Comparison of ENCODE assay signal across 35 cellular contexts in the genomic region with DNA sequence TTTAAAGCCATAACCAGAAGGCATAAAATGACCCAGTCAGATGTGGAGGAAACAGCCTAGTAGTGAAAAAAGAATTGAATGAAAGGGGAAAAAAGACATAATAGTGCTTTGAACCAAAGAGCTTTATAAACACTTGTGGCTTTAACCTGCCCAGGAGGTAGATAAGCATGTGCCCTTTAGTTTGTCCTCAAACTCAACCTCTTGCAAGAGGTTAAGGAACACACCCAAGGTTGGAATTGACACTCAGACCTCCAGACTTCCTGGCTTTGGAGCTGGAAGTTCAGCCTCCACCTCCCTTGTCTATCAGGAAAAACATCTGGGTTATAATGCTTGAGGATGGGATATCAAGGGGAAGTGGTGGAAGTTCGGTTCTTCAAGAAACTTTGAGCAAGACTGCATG. TPM values are rescaled to one million over a fixed set of nuclear protein-coding genes. Genes with fewer than 3 reads are reported as not detected.
"Had no signal": no experiment of that assay in that cellular context is flagged by ENCODE, and none has a peak within 500 bp of the region (broad histone marks: within the 10 kb centered on the region; RNA-seq: fewer than 3 reads in every experiment).

No MANE protein-coding gene starts in this region.

- H3K27ac Mint-ChIP-seq: activated CD4-positive, alpha-beta memory T cell treated with anti-CD3 and anti-CD28 coated beads for 36 hours; activated CD4-positive, alpha-beta T cell treated with anti-CD3 and anti-CD28 coated beads for 36 hours; activated naive CD4-positive, alpha-beta T cell treated with anti-CD3 and anti-CD28 coated beads for 36 hours; activated naive CD4-positive, alpha-beta T cell treated with anti-CD3 and anti-CD28 coated beads, Interleukin-2, amount 50 U/mL, for 72 hours; activated T-helper 1 cell treated with anti-CD3 and anti-CD28 coated beads, Interleukin-12 subunit alpha, Interleukin-12 subunit beta, Interleukin-2, Interleukin-4 antibody, amounts not matched to agents 30 ng/mL and 10 ng/mL and 1 ng/mL, durations not matched to agents 14 hours and 24 hours and 36 hours; brain; T-helper 1 cell treated with Interleukin-12 subunit alpha and Interleukin-12 subunit beta and Interleukin-4 antibody, amounts not matched to agents 30 μg/mL and 1 μg/mL, for 36 hours; T-helper 2 cell treated with Interferon-gamma antibody and Interleukin-4, amounts not matched to agents 5 μg/mL and 100 μg/mL, for 36 hours; WTC11 had no signal

- H3K4me3 Mint-ChIP-seq: activated CD4-positive, alpha-beta memory T cell treated with anti-CD3 and anti-CD28 coated beads for 36 hours; activated CD4-positive, alpha-beta T cell treated with anti-CD3 and anti-CD28 coated beads for 36 hours; activated naive CD4-positive, alpha-beta T cell treated with anti-CD3 and anti-CD28 coated beads for 36 hours; activated T-cell treated with anti-CD3 and anti-CD28 coated beads, Interleukin-2, amount 50 U/mL, for 4 hours; activated T-helper 1 cell treated with anti-CD3 and anti-CD28 coated beads, Interleukin-12 subunit alpha, Interleukin-12 subunit beta, Interleukin-2, Interleukin-4 antibody, amounts not matched to agents 30 ng/mL and 10 ng/mL and 1 ng/mL, durations not matched to agents 14 hours and 24 hours and 36 hours; brain; T-helper 1 cell treated with Interleukin-12 subunit alpha and Interleukin-12 subunit beta and Interleukin-4 antibody, amounts not matched to agents 30 μg/mL and 1 μg/mL, for 36 hours; T-helper 2 cell treated with Interferon-gamma antibody and Interleukin-4, amounts not matched to agents 5 μg/mL and 100 μg/mL, for 36 hours; WTC11 had no signal

- H3K9me3 ChIP-seq: adrenal gland, SJSA1, SK-N-SH had no signal

- DNase-seq: activated CD4-positive, alpha-beta memory T cell treated with anti-CD3 and anti-CD28 coated beads for 36 hours; activated CD4-positive, alpha-beta T cell treated with anti-CD3 and anti-CD28 coated beads for 36 hours; activated CD4-positive, alpha-beta T cell treated with anti-CD3 and anti-CD28 coated beads, Interleukin-2, amount 50 U/mL, for 1 hour; activated CD8-positive, alpha-beta memory T cell treated with anti-CD3 and anti-CD28 coated beads, Interleukin-2, amount 50 U/mL, for 4 hours; activated gamma-delta T cell treated with Interleukin-2 at 50 U/mL for 16 hours; activated naive CD4-positive, alpha-beta T cell treated with anti-CD3 and anti-CD28 coated beads for 36 hours; activated T-cell treated with anti-CD3 and anti-CD28 coated beads for 4 hours; activated T-cell treated with anti-CD3 and anti-CD28 coated beads, Interleukin-2, amount 50 U/mL, for 4 hours; adrenal gland; central memory CD4-positive, alpha-beta T cell; KG1; NCI-H1105; NCI-H1436; NCI-H1694; NCI-H1930; NCI-H2081 treated with DMSO at 0.1 percent for 48 hours; NCI-H226; NCI-H446 treated with DMSO at 0.1 percent for 48 hours; NCI-H524; NCI-H69; SHP77 treated with DMSO at 0.1 percent for 48 hours; SK-N-SH had no signal

- H3K27me3 Mint-ChIP-seq: activated CD4-positive, alpha-beta memory T cell treated with anti-CD3 and anti-CD28 coated beads for 36 hours; activated CD4-positive, alpha-beta T cell treated with anti-CD3 and anti-CD28 coated beads for 36 hours had no signal

- H3K27ac ChIP-seq: adrenal gland, SJSA1 had no signal

- H3K4me1 ChIP-seq: adrenal gland had no signal

- ATAC-seq: activated CD4-positive, alpha-beta T cell treated with anti-CD3 and anti-CD28 coated beads for 36 hours; activated CD4-positive, CD25-positive, alpha-beta regulatory T cell treated with anti-CD3 and anti-CD28 coated beads, Interleukin-2, amount 50 U/mL, for 24 hours; activated naive CD4-positive, alpha-beta T cell treated with anti-CD3 and anti-CD28 coated beads, Interleukin-2, amount 50 U/mL, for 72 hours; activated T-cell treated with anti-CD3 and anti-CD28 coated beads, Interleukin-2, amount 50 U/mL, for 4 hours; Panc1; WTC11 had no signal

- H3K27me3 ChIP-seq: adrenal gland, SJSA1 had no signal

- H3K4me1 Mint-ChIP-seq: activated CD4-positive, alpha-beta T cell treated with anti-CD3 and anti-CD28 coated beads for 36 hours; brain had no signal

- H3K4me3 ChIP-seq: adrenal gland, SJSA1 had no signal

- H3K9me3 Mint-ChIP-seq: activated CD4-positive, alpha-beta memory T cell treated with anti-CD3 and anti-CD28 coated beads for 36 hours; activated naive CD4-positive, alpha-beta T cell treated with anti-CD3 and anti-CD28 coated beads for 36 hours; activated naive CD4-positive, alpha-beta T cell treated with anti-CD3 and anti-CD28 coated beads, Interleukin-2, amount 50 U/mL, for 72 hours; activated T-cell treated with anti-CD3 and anti-CD28 coated beads, Interleukin-2, amount 50 U/mL, for 4 hours; activated T-helper 1 cell treated with anti-CD3 and anti-CD28 coated beads, Interleukin-12 subunit alpha, Interleukin-12 subunit beta, Interleukin-2, Interleukin-4 antibody, amounts not matched to agents 30 ng/mL and 10 ng/mL and 1 ng/mL, durations not matched to agents 14 hours and 24 hours and 36 hours; brain; T-helper 1 cell treated with Interleukin-12 subunit alpha and Interleukin-12 subunit beta and Interleukin-4 antibody, amounts not matched to agents 30 μg/mL and 1 μg/mL, for 36 hours; T-helper 2 cell treated with Interferon-gamma antibody and Interleukin-4, amounts not matched to agents 5 μg/mL and 100 μg/mL, for 36 hours; WTC11 had no signal

RNA-seq across cellular contexts. Expression of gene MORN5, which starts 16.4 kb away (rescaled TPM):
- total RNA-seq: activated CD4-positive, alpha-beta memory T cell treated with anti-CD3 and anti-CD28 coated beads for 36 hours; activated CD4-positive, alpha-beta T cell treated with anti-CD3 and anti-CD28 coated beads for 36 hours; activated naive CD4-positive, alpha-beta T cell treated with anti-CD3 and anti-CD28 coated beads for 36 hours; activated T-cell treated with anti-CD3 and anti-CD28 coated beads, Interleukin-2, amount 50 U/mL, for 4 hours; activated T-helper 1 cell treated with anti-CD3 and anti-CD28 coated beads, Interleukin-12 subunit alpha, Interleukin-12 subunit beta, Interleukin-2, Interleukin-4 antibody, amounts not matched to agents 30 ng/mL and 10 ng/mL and 1 ng/mL, durations not matched to agents 14 hours and 24 hours and 36 hours; bronchial epithelial cell; LHCN-M2; M059J; RPMI7951; SJSA1; WTC11 had no signal
- polyA plus RNA-seq: SK-N-SH had no signal
